21 cellular contexts compared by ENCODE assay signal in genomic region chr7:69635572-69636190, GRCh38. TPM values are rescaled to one million over a fixed set of nuclear protein-coding genes. Genes with fewer than 3 reads are reported as not detected.
DNase-seq lines count a peak whose midpoint lies in the region; ATAC-seq and TF ChIP-seq lines count a peak whose summit lies in the region.
"Had no signal": no experiment of that assay in that cellular context is flagged by ENCODE, and none has a peak within 500 bp of the region (broad histone marks: within the 10 kb centered on the region; RNA-seq: fewer than 3 reads in every experiment).

No MANE protein-coding gene starts in this region.

- no peaks in the 10 kb centered on the region for H3K27me3 ChIP-seq in GM23248 (replicated peaks; ENCODE audit: insufficient read depth)
- no peaks in the 10 kb centered on the region for H3K27me3 ChIP-seq in gastroesophageal sphincter
- H3K27me3 ChIP-seq in prostate gland (replicated peaks; ENCODE audit: insufficient read depth) = no peaks in the 10 kb centered on the region
- H3K27me3 ChIP-seq: heart left ventricle, right atrium auricular region had no signal

- DNase-seq in GM23248 (peak; percentile 4), NCI-H69 (lab: John Stamatoyannopoulos, UW) (peak; percentile 84), pons (ENCODE audit: low spot score) (peak; percentile 83), posterior vena cava (ENCODE audit: low spot score) (no peak), prostate gland (ENCODE audit: low spot score) (no peak)
- DNase-seq: activated CD4-positive, alpha-beta T cell treated with anti-CD3 and anti-CD28 coated beads, Interleukin-2, amount 10 ng/mL, durations not matched to agents 24 days and 14 days; activated naive CD4-positive, alpha-beta T cell treated with Interleukin-2 at 50 U/mL for 16 hours; activated T-cell treated with anti-CD3 and anti-CD28 coated beads, Interleukin-2, amount 50 U/mL, for 72 hours; heart left ventricle; mammary epithelial cell; NCI-H774; OCI-M1; stimulated activated CD4-positive, alpha-beta T cell treated with anti-CD3 and anti-CD28 coated beads, Interleukin-12 subunit alpha, Interleukin-12 subunit beta, amount 100 ng/mL, for 4 hours; stimulated activated naive CD8-positive, alpha-beta T cell treated with anti-CD3 and anti-CD28 coated beads, Interleukin-15, Interleukin-2, amounts not matched to agents 100 U/mL and 50 U/mL, for 24 hours; T-helper 9 cell; WERI-Rb-1 had no signal

- in situ Hi-C loops in GM23248 (cut with MboI) = no loop called here

- H3K9me2 ChIP-seq in GM23248 (ENCODE audit: insufficient read depth) = no peaks in the 10 kb centered on the region

- H3K27ac ChIP-seq in GM23248 = no peak overlapping the region
- peak overlapping the region in 2 of 4 donors; percentile 1 to 42 for H3K27ac ChIP-seq in gastroesophageal sphincter
- no peak overlapping the region for H3K27ac ChIP-seq in prostate gland
- H3K27ac ChIP-seq: heart left ventricle, KMS-11, right atrium auricular region, WERI-Rb-1 had no signal

- no peak overlapping the region for H3K4me2 ChIP-seq in GM23248 (ENCODE audit: unreplicated experiment)
- H3K4me2 ChIP-seq: GM23338, KMS-11 had no signal

- TF ChIP-seq CTCF in gastroesophageal sphincter (IDR thresholded peaks at IDR 0.05) (no peak), prostate gland (IDR thresholded peaks at IDR 0.05) (no peak)

- H3K36me3 ChIP-seq in GM23248 (ENCODE audit: low read depth) (no peaks in the 10 kb centered on the region), gastroesophageal sphincter (no peaks in the 10 kb centered on the region), prostate gland (no peaks in the 10 kb centered on the region)
- H3K36me3 ChIP-seq: heart left ventricle, right atrium auricular region, WERI-Rb-1 had no signal

- H3K9ac ChIP-seq in GM23248 = no peak overlapping the region
- H3K9ac ChIP-seq: KMS-11 had no signal

- TF ChIP-seq EP300 in gastroesophageal sphincter (IDR thresholded peaks at IDR 0.05) = no peak

- no peaks in the 10 kb centered on the region for H3K9me3 ChIP-seq in GM23248 (ENCODE audit: low read depth)
- no peaks in the 10 kb centered on the region for H3K9me3 ChIP-seq in gastroesophageal sphincter
- no peaks in the 10 kb centered on the region for H3K9me3 ChIP-seq in prostate gland
- H3K9me3 ChIP-seq: heart left ventricle, right atrium auricular region had no signal

- intact Hi-C loops in posterior vena cava (cut with DNase I) = no loop called here
- intact Hi-C loops in prostate gland (cut with DNase I) = no loop called here

- no peaks in the 10 kb centered on the region for H3K79me2 ChIP-seq in GM23248 (ENCODE audit: insufficient read depth)

- peak; percentile 34 for ATAC-seq in gastroesophageal sphincter
- no peak for ATAC-seq in GM21360 (IDR thresholded peaks at IDR 0.05; ENCODE audit: unreplicated experiment)
- ATAC-seq: activated T-cell treated with anti-CD3 and anti-CD28 coated beads, Interleukin-2, amount 50 U/mL, for 72 hours; GM23338; heart left ventricle; stimulated activated naive CD8-positive, alpha-beta T cell treated with anti-CD3 and anti-CD28 coated beads, Interleukin-15, Interleukin-2, amounts not matched to agents 100 U/mL and 50 U/mL, for 24 hours had no signal

- H3K4me3 ChIP-seq in GM23248 (no peak overlapping the region), gastroesophageal sphincter (no peak overlapping the region), prostate gland (no peak overlapping the region)
- H3K4me3 ChIP-seq: GM23338, heart left ventricle, right atrium auricular region had no signal

- no peak for TF ChIP-seq POLR2A in gastroesophageal sphincter (IDR thresholded peaks at IDR 0.05)
- no peak for TF ChIP-seq POLR2A in prostate gland (IDR thresholded peaks at IDR 0.05)

- no peak overlapping the region for H2AFZ ChIP-seq in GM23248
- H2AFZ ChIP-seq: GM23338 had no signal

- H3K4me1 ChIP-seq in GM23248 (ENCODE audit: insufficient read depth) (peaks cover 3% of the 10 kb centered on the region; the same call in 1 of the 2 replicates), gastroesophageal sphincter (peaks cover 0 to 36% (median 6%) of the 10 kb centered on the region in 3 donors), prostate gland (replicated peaks) (no peaks in the 10 kb centered on the region)
- H3K4me1 ChIP-seq: right atrium auricular region had no signal

- WGBS in GM23248 (ENCODE audit: low coverage in 1 of 2, low lambda C conversion rate in 2 of 2, missing lambda C conversion rate in 2 of 2), 2 experiments = 63 to 65% methylated on average over 4 of the region's 4 CpGs
- WGBS in gastroesophageal sphincter (ENCODE audit: low coverage in 1 of 2), 2 donors = 30 to 36% methylated on average over 4 of the region's 4 CpGs
- WGBS in prostate gland = 56% methylated on average over 4 of the region's 4 CpGs

- H4K20me1 ChIP-seq in GM23248 (ENCODE audit: insufficient read depth) = no peaks in the 10 kb centered on the region

- H3F3A ChIP-seq in GM23248 (ENCODE audit: insufficient read depth) = peaks cover 3% of the 10 kb centered on the region

RNA-seq across cellular contexts. Expression of gene AUTS2, which starts 37.4 kb away (rescaled TPM):
- total RNA-seq in GM23248 (2014; rRNA removed; shearing (Covaris generic)) = 1.4 and 3.0 TPM in 2 replicates
- 2.5 and 4.4 TPM in 2 replicates for polyA plus RNA-seq in GM23248 (2016; fragmentation: Nextera tagmentation; extraction: Ambion mirVana)
- 10 to 100 TPM; 12.2 to 48.7 (median 44.1) TPM for total RNA-seq in gastroesophageal sphincter
- 10 to 100 TPM; 43.4 to 52.9 TPM for total RNA-seq in posterior vena cava
- 10 to 100 TPM; 25.0 to 55.2 TPM for total RNA-seq in prostate gland

Comparison
In these comparisons a context has a peak if more than half of its experiments do, and no peak if none do; other contexts are left out.
1. DNase-seq: peak in GM23248 (single experiment), NCI-H69 (single experiment) and pons (single experiment); none in posterior vena cava (single experiment) and prostate gland (single experiment).